1 cellular context compared by ENCODE assay signal in genomic region chr1:147624529-147624928, GRCh38.
TF ChIP-seq lines count a peak whose summit lies in the region.

No MANE protein-coding gene starts in this region.

TF ChIP-seq in HepG2, 621 proteins besides CTCF, POLR2A, EP300 and RAD21 (continued from another document):
- TF ChIP-seq ZNF687 (CRISPR knock-in tag; IDR thresholded peaks at IDR 0.05) (peak; percentile 36; the same call in 1 of the 2 replicates), NRL (CRISPR knock-in tag; IDR thresholded peaks at IDR 0.05; ENCODE audit: borderline replicate concordance) (0 out of 2 replicates have a peak, but pooled peaks have one; percentile 47), DBP (CRISPR knock-in tag; IDR thresholded peaks at IDR 0.05; ENCODE audit: not compliant biosample characterization) (no peak), AGO2 (optimal IDR thresholded peaks at IDR 0.05; ENCODE audit: low read depth, low read length) (peak; percentile 33)
- TF ChIP-seq, protein P1, sequence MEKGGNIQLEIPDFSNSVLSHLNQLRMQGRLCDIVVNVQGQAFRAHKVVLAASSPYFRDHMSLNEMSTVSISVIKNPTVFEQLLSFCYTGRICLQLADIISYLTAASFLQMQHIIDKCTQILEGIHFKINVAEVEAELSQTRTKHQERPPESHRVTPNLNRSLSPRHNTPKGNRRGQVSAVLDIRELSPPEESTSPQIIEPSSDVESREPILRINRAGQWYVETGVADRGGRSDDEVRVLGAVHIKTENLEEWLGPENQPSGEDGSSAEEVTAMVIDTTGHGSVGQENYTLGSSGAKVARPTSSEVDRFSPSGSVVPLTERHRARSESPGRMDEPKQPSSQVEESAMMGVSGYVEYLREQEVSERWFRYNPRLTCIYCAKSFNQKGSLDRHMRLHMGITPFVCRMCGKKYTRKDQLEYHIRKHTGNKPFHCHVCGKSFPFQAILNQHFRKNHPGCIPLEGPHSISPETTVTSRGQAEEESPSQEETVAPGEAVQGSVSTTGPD (CRISPR knock-in tag; IDR thresholded peaks at IDR 0.05): no peak
